1 cellular context compared by ENCODE assay signal in genomic region chrX:71256051-71256450, GRCh38.
TF ChIP-seq lines count a peak whose summit lies in the region.

No MANE protein-coding gene starts in this region.

TF ChIP-seq in GM12878, 131 proteins besides CTCF, POLR2A, EP300 and RAD21:
- TF ChIP-seq NRF1 (conservative IDR thresholded peaks at IDR 0.05; ENCODE audit: low read depth, low read length), result no peak
- TF ChIP-seq TCF7 (IDR thresholded peaks at IDR 0.05; ENCODE audit: borderline replicate concordance), result no peak
- TF ChIP-seq PML (IDR thresholded peaks at IDR 0.05; ENCODE audit: low read length), result no peak
- no peak for TF ChIP-seq CEBPZ (IDR thresholded peaks at IDR 0.05; ENCODE audit: low read depth, low read length)
- no peak for TF ChIP-seq MYC (IDR thresholded peaks at IDR 0.05; ENCODE audit: insufficient read depth, insufficient read length, insufficient replicate concordance, low read length, severe bottlenecking)
- no peak for TF ChIP-seq ZNF687 (IDR thresholded peaks at IDR 0.05)
- no peak for TF ChIP-seq IRF4 (IDR thresholded peaks at IDR 0.05; ENCODE audit: low read depth, low read length)
- TF ChIP-seq ZBED1 (IDR thresholded peaks at IDR 0.05; ENCODE audit: borderline replicate concordance), result no peak
- no peak for TF ChIP-seq CREM (IDR thresholded peaks at IDR 0.05; ENCODE audit: low read depth)
- TF ChIP-seq TARDBP (IDR thresholded peaks at IDR 0.05; ENCODE audit: borderline replicate concordance), result no peak
- TF ChIP-seq SKIL (IDR thresholded peaks at IDR 0.05; ENCODE audit: low read depth, poor library complexity, severe bottlenecking), result no peak
- no peak for TF ChIP-seq RAD51 (IDR thresholded peaks at IDR 0.05)
- TF ChIP-seq PRDM15 (CRISPR knock-in tag; IDR thresholded peaks at IDR 0.05), result no peak
- no peak for TF ChIP-seq CEBPB (IDR thresholded peaks at IDR 0.05; ENCODE audit: borderline replicate concordance in 1 of 2, low read depth in 2 of 2, low read length in 2 of 2)
- no peak for TF ChIP-seq CBX3 (IDR thresholded peaks at IDR 0.05; ENCODE audit: borderline replicate concordance, low read depth)
